17 cellular contexts compared by ENCODE assay signal in the genomic region with DNA sequence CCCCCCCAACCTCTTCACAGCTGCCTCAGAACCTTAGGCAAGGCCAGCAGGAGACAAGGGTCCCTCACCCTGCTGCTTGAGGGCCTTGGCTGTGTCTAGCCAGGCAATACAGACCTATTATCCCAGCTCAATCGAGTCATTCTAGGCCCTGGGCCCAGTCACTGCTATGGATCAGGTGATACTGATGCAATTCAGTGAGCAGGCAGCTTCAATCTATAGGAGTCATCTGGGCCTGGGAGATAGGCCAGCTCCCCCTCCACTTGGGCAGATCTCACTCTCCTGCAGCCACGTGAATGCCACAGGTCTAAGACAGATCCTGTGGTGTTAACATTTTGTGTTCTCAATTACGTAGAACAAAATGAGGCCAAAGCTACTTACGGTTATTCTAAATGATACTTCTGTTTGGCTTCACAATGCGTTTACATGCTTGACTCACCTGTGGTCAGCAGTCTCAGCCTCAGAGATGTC.
DNase-seq lines count a peak whose midpoint lies in the region; ATAC-seq, FAIRE-seq and TF ChIP-seq lines count a peak whose summit lies in the region.
"Had no signal": no experiment of that assay in that cellular context is flagged by ENCODE, and none has a peak within 500 bp of the region (broad histone marks: within the 10 kb centered on the region; RNA-seq: fewer than 3 reads in every experiment).

No MANE protein-coding gene starts in this region.

- TF ChIP-seq CTCF in choroid plexus epithelial cell (conservative IDR thresholded peaks at IDR 0.05; ENCODE audit: low read depth, low read length): no peak

- peak; percentile 38 for ATAC-seq in activated CD4-positive, alpha-beta T cell treated with anti-CD3 and anti-CD28 coated beads for 36 hours
- no peak for ATAC-seq in HG02885 (IDR thresholded peaks at IDR 0.05; ENCODE audit: poor library complexity, unreplicated experiment)
- ATAC-seq: esophagus mucosa had no signal

- CTCF ChIA-PET in activated CD4-positive, alpha-beta T cell treated with anti-CD3 and anti-CD28 coated beads for 36 hours (lab: Charles Lee): no interaction called here

- peaks cover 20% of the 10 kb centered on the region for H3K4me1 Mint-ChIP-seq in activated CD4-positive, alpha-beta T cell treated with anti-CD3 and anti-CD28 coated beads for 36 hours

- H3K4me3 Mint-ChIP-seq in activated CD4-positive, alpha-beta T cell treated with anti-CD3 and anti-CD28 coated beads for 36 hours: no peak overlapping the region
- H3K4me3 Mint-ChIP-seq: mesothelial cell of epicardium had no signal

- no peaks in the 10 kb centered on the region for H3K27me3 Mint-ChIP-seq in activated CD4-positive, alpha-beta T cell treated with anti-CD3 and anti-CD28 coated beads for 36 hours

- intact Hi-C loops in activated CD4-positive, alpha-beta T cell treated with anti-CD3 and anti-CD28 coated beads for 36 hours (cut with DNase I, micrococcal nuclease): no loop called here

- POLR2A ChIA-PET in activated CD4-positive, alpha-beta T cell treated with anti-CD3 and anti-CD28 coated beads for 36 hours (lab: Charles Lee): no interaction called here

- H3K9me3 Mint-ChIP-seq in activated CD4-positive, alpha-beta T cell treated with anti-CD3 and anti-CD28 coated beads for 36 hours (ENCODE audit: low read depth): no peaks in the 10 kb centered on the region
- H3K9me3 Mint-ChIP-seq: activated T-helper 2 cell treated with anti-CD3 and anti-CD28 coated beads, Interferon-gamma antibody, Interleukin-2, Interleukin-4, amounts not matched to agents 10 μg/mL and 5 μg/mL and 100 μg/mL, durations not matched to agents 14 hours and 24 hours and 36 hours; mesothelial cell of epicardium had no signal

- DNase-seq in activated CD4-positive, alpha-beta T cell treated with anti-CD3 and anti-CD28 coated beads for 36 hours: peak; percentile 34
- DNase-seq in activated CD4-positive, alpha-beta T cell treated with anti-CD3 and anti-CD28 coated beads, Interleukin-2, amount 50 U/mL, for 4 hours: no peak
- DNase-seq in RCC 7860 (ENCODE audit: low spot score) (peak; percentile 18), choroid plexus epithelial cell (ENCODE audit: low read depth) (peak; percentile 49), skeletal muscle cell (ENCODE audit: low read depth) (peak; percentile 36), SIG-M5 (lab: John Stamatoyannopoulos, UW) (no peak), GM19240 (ENCODE audit: insufficient read length, low spot score) (no peak)
- DNase-seq: 8988T; activated CD4-positive, CD25-positive, alpha-beta regulatory T cell treated with anti-CD3 and anti-CD28 coated beads, Interleukin-2, amount 50 U/mL, for 72 hours; central memory CD4-positive, alpha-beta T cell; NCI-H1092; NCI-H2227 treated with DMSO at 0.1 percent for 48 hours; small intestine had no signal

- H3K4me3 ChIP-seq in choroid plexus epithelial cell (ENCODE audit: low read depth, low read length) (no peak overlapping the region), skeletal muscle cell (ENCODE audit: low read depth, low read length) (no peak overlapping the region)

- FAIRE-seq in RCC 7860 (lab: Jason Lieb, UNC): no peak
- FAIRE-seq: small intestine had no signal

- H3K36me3 Mint-ChIP-seq in activated CD4-positive, alpha-beta T cell treated with anti-CD3 and anti-CD28 coated beads for 36 hours (ENCODE audit: low read depth): peaks cover 11% of the 10 kb centered on the region

- H3K27ac Mint-ChIP-seq in activated CD4-positive, alpha-beta T cell treated with anti-CD3 and anti-CD28 coated beads for 36 hours: no peak overlapping the region
- H3K27ac Mint-ChIP-seq: activated T-helper 2 cell treated with anti-CD3 and anti-CD28 coated beads, Interferon-gamma antibody, Interleukin-2, Interleukin-4, amounts not matched to agents 10 μg/mL and 5 μg/mL and 100 μg/mL, durations not matched to agents 14 hours and 24 hours and 36 hours; mesothelial cell of epicardium had no signal

Comparison
In these comparisons a context has a peak if more than half of its experiments do, and no peak if none do; other contexts are left out.
1. DNase-seq: peak in activated CD4-positive, alpha-beta T cell treated with anti-CD3 and anti-CD28 coated beads for 36 hours (single experiment), RCC 7860 (single experiment), choroid plexus epithelial cell (single experiment) and skeletal muscle cell (single experiment); none in activated CD4-positive, alpha-beta T cell treated with anti-CD3 and anti-CD28 coated beads, Interleukin-2, amount 50 U/mL, for 4 hours (0 of 2), SIG-M5 (single experiment) and GM19240 (single experiment).